ENCODE assay signal across 16 cellular contexts in genomic region chr5:39588176-39588575, GRCh38.
DNase-seq lines count a peak whose midpoint lies in the region; ATAC-seq, FAIRE-seq and TF ChIP-seq lines count a peak whose summit lies in the region.
"Had no signal": no experiment of that assay in that cellular context is flagged by ENCODE, and none has a peak within 500 bp of the region (broad histone marks: within the 10 kb centered on the region; RNA-seq: fewer than 3 reads in every experiment).

No MANE protein-coding gene starts in this region.

- no peak overlapping the region for H3K27ac ChIP-seq in IMR-90 (ENCODE audit: insufficient read depth, low read length)
- H3K27ac ChIP-seq: BLaER1 had no signal

- H3K36me3 ChIP-seq in IMR-90 (ENCODE audit: control insufficient read depth, insufficient read depth, low read length) (no peaks in the 10 kb centered on the region), mucosa of descending colon (ENCODE audit: low read depth) (no peaks in the 10 kb centered on the region)
- H3K36me3 ChIP-seq: BLaER1 had no signal

- H2BK15ac ChIP-seq in IMR-90 (ENCODE audit: low read depth, low read length), result no peak overlapping the region

- peak overlapping the region; percentile 33 for H3K27ac Mint-ChIP-seq in osteocyte (ENCODE audit: unreplicated experiment)
- H3K27ac Mint-ChIP-seq: CD14-positive monocyte; CD4-positive, alpha-beta memory T cell; H9 had no signal

- H3K4me1 Mint-ChIP-seq in osteocyte (ENCODE audit: unreplicated experiment), result peaks cover 43% of the 10 kb centered on the region
- H3K4me1 Mint-ChIP-seq: CD14-positive monocyte; CD4-positive, alpha-beta memory T cell; H9 had no signal

- H3K36me3 Mint-ChIP-seq in osteocyte (ENCODE audit: unreplicated experiment), result no peaks in the 10 kb centered on the region
- H3K36me3 Mint-ChIP-seq: CD14-positive monocyte; CD4-positive, alpha-beta memory T cell had no signal

- POLR2A ChIA-PET in IMR-90 (lab: Charles Lee; ENCODE audit: unreplicated experiment), result no interaction called here

- ATAC-seq in IMR-90 (ENCODE audit: low read depth) (no peak), GM21360 (IDR thresholded peaks at IDR 0.05; ENCODE audit: unreplicated experiment) (no peak), mucosa of descending colon (no peak)

- no peak for TF ChIP-seq CTCF in IMR-90 (conservative IDR thresholded peaks at IDR 0.05; ENCODE audit: low read depth, low read length)
- no peak for TF ChIP-seq CTCF in osteocyte (IDR thresholded peaks at IDR 0.05)
- TF ChIP-seq CTCF in mucosa of descending colon (IDR thresholded peaks at IDR 0.05), result no peak
- TF ChIP-seq CTCF in foreskin fibroblast (IDR thresholded peaks at IDR 0.05; ENCODE audit: low read depth, low read length), result no peak

- intact Hi-C loops in IMR-90 (cut with micrococcal nuclease) (loop anchor here (10.0 kb wide), 1 partner anchor 357 kb away; no protein-coding TSS in a partner anchor), mucosa of descending colon (cut with DNase I, micrococcal nuclease) (no loop called here)

- H3K4me3 ChIP-seq in IMR-90 (ENCODE audit: insufficient read depth, low read depth, low read length) (no peak overlapping the region), mucosa of descending colon (no peak overlapping the region), foreskin fibroblast (ENCODE audit: low read depth in 1 of 2, low read length in 2 of 2) (no peak overlapping the region)
- H3K4me3 ChIP-seq: BLaER1 had no signal

- no peak overlapping the region for H2BK120ac ChIP-seq in IMR-90 (ENCODE audit: low read depth, low read length)

- no peak overlapping the region for H3K23ac ChIP-seq in IMR-90 (ENCODE audit: low read depth, low read length)

- H2BK20ac ChIP-seq in IMR-90 (ENCODE audit: low read depth, low read length), result no peak overlapping the region

- no TSS peak for BruUV-seq in IMR-90 (replicated peaks; lab: Mats Ljungman, UMichigan)

- H3K14ac ChIP-seq in IMR-90 (replicated peaks; ENCODE audit: low read depth, low read length), result no peak overlapping the region

- TF ChIP-seq POLR2A in IMR-90 (IDR thresholded peaks at IDR 0.05; ENCODE audit: low read depth, low read length), result no peak

- no CpG with 5 or more reads among the region's 2 CpGs for WGBS in IMR-90 (ENCODE audit: extremely low coverage in 2 of 2, insufficient read length in 1 of 2), 2 experiments

- no peak overlapping the region for H3K56ac ChIP-seq in IMR-90 (ENCODE audit: extremely low read depth, insufficient read depth, low read length)

- FAIRE-seq in RCC 7860 (lab: Jason Lieb, UNC) (peak; percentile 8), endometrium (lab: Jason Lieb, UNC) (peak; percentile 37)
- FAIRE-seq: H1 had no signal

- H3K79me1 ChIP-seq in IMR-90 (ENCODE audit: low read depth in 1 of 2, low read length in 2 of 2), result no peaks in the 10 kb centered on the region

- H3K4me2 ChIP-seq in IMR-90 (ENCODE audit: low read depth, low read length), result no peak overlapping the region
- H3K4me2 ChIP-seq: BLaER1 had no signal

- no peaks in the 10 kb centered on the region for H4K20me1 ChIP-seq in IMR-90 (ENCODE audit: insufficient read depth, low read length)
- H4K20me1 ChIP-seq: BLaER1 had no signal

- H4K8ac ChIP-seq in IMR-90 (ENCODE audit: low read depth in 2 of 2, low read length in 2 of 2), result no peak overlapping the region

- H3K4me1 ChIP-seq in IMR-90 (ENCODE audit: control insufficient read depth, insufficient read depth, low read length) (no peaks in the 10 kb centered on the region), mucosa of descending colon (ENCODE audit: low read depth) (no peaks in the 10 kb centered on the region)
- H3K4me1 ChIP-seq: BLaER1 had no signal

- H3K9me3 ChIP-seq in IMR-90 (ENCODE audit: control insufficient read depth, insufficient read depth, low read length) (no peaks in the 10 kb centered on the region), mucosa of descending colon (no peaks in the 10 kb centered on the region)
- H3K9me3 ChIP-seq: BLaER1 had no signal

- H3K9me3 Mint-ChIP-seq in osteocyte (ENCODE audit: unreplicated experiment), result peaks cover 3% of the 10 kb centered on the region
- H3K9me3 Mint-ChIP-seq: CD4-positive, alpha-beta memory T cell; H9 had no signal

- H3K27me3 ChIP-seq in IMR-90 (ENCODE audit: control insufficient read depth, insufficient read depth, low read length), result peaks cover 22% of the 10 kb centered on the region
- H3K27me3 ChIP-seq: BLaER1 had no signal

- DNase-seq in IMR-90 (no peak), RCC 7860 (ENCODE audit: low spot score) (no peak), osteocyte (ENCODE audit: extremely low spot score, unreplicated experiment) (no peak), mucosa of descending colon (no peak), foreskin fibroblast (no peak), hippocampal formation (lab: John Stamatoyannopoulos, UW) (no peak)
- DNase-seq: CD4-positive, alpha-beta memory T cell; DMS153; DMS79; GF-D8; H9 had no signal

- H2AK9ac ChIP-seq in IMR-90 (replicated peaks; ENCODE audit: low read depth, low read length, poor library complexity), result no peak overlapping the region

- no peak overlapping the region for H3K4ac ChIP-seq in IMR-90 (ENCODE audit: low read depth, low read length)

- no peak overlapping the region for H3K9ac ChIP-seq in IMR-90 (ENCODE audit: low read depth, low read length)
- H3K9ac ChIP-seq: BLaER1 had no signal

- H2AK5ac ChIP-seq in IMR-90 (ENCODE audit: low read depth, low read length), result no peak overlapping the region

- no peaks in the 10 kb centered on the region for H3K27me3 Mint-ChIP-seq in osteocyte (ENCODE audit: unreplicated experiment)

- H4K91ac ChIP-seq in IMR-90 (ENCODE audit: insufficient read depth, low read depth, low read length), result no peak overlapping the region

- no peak overlapping the region for H3K4me3 Mint-ChIP-seq in osteocyte (ENCODE audit: unreplicated experiment)
- H3K4me3 Mint-ChIP-seq: CD14-positive monocyte; CD4-positive, alpha-beta memory T cell; H9 had no signal

- dilution Hi-C loops in IMR-90 (cut with HindIII; ENCODE audit: low sequenced_read_pairs, unreplicated experiment), result no loop called here

- no peak overlapping the region for H2AFZ ChIP-seq in IMR-90 (replicated peaks; ENCODE audit: low read length, poor library complexity)

- CTCF ChIA-PET in IMR-90 (lab: Yijun Ruan, JAX), result interaction anchor here (0.6 kb wide), 1 partner anchor 1845 kb away, joined by 3 read pairs; no protein-coding TSS in a partner anchor

- in situ Hi-C loops in IMR-90 (cut with MboI; ENCODE audit: low sequenced_read_pairs), result loop anchor here (10.0 kb wide), 3 partner anchors 107 to 1287 kb away; no protein-coding TSS in a partner anchor

- TF ChIP-seq RAD21 in IMR-90 (IDR thresholded peaks at IDR 0.05; ENCODE audit: low read length), result no peak

- no peak overlapping the region for H4K5ac ChIP-seq in IMR-90 (ENCODE audit: low read depth, low read length)

- no peak overlapping the region for H2BK5ac ChIP-seq in IMR-90 (ENCODE audit: low read depth, low read length, poor library complexity, severe bottlenecking)

- H3K18ac ChIP-seq in IMR-90 (ENCODE audit: low read depth, low read length), result no peak overlapping the region

- H3K9me1 ChIP-seq in IMR-90 (ENCODE audit: insufficient read depth, low read length), result no peaks in the 10 kb centered on the region

TF ChIP-seq in IMR-90, 13 proteins besides CTCF, POLR2A, EP300 and RAD21:
- TF ChIP-seq MAFK (IDR thresholded peaks at IDR 0.05; ENCODE audit: low read depth, low read length) (peak; percentile 66), MAZ (IDR thresholded peaks at IDR 0.05; ENCODE audit: borderline replicate concordance, low read depth, low read length) (no peak)
TF ChIP-seq in IMR-90: peak in this region for 1.
